In genomic region chr19:9834302-9834725, GRCh38 we compare ENCODE assay signal across 8 cellular contexts. TPM values are rescaled to one million over a fixed set of nuclear protein-coding genes. Genes with fewer than 3 reads are reported as not detected.
DNase-seq lines count a peak whose midpoint lies in the region; ATAC-seq, FAIRE-seq and TF ChIP-seq lines count a peak whose summit lies in the region.

No MANE protein-coding gene starts in this region.

- H3K36me3 ChIP-seq in keratinocyte (ENCODE audit: control insufficient read depth in 2 of 2, extremely low read depth in 1 of 2, insufficient read depth in 2 of 2, low read length in 2 of 2) (peaks cover 11 to 20% of the 10 kb centered on the region in 2 experiments), subcutaneous abdominal adipose tissue (ENCODE audit: control insufficient read depth in 5 of 5, insufficient read depth in 5 of 5, low read length in 5 of 5) (peaks cover 0 to 28% (median 19%) of the 10 kb centered on the region in 5 donors)

- H4K20me1 ChIP-seq in keratinocyte (ENCODE audit: control insufficient read depth, extremely low read depth, insufficient read depth, low read length): no peaks in the 10 kb centered on the region

- H3K27me3 Mint-ChIP-seq in activated CD4-positive, alpha-beta T cell treated with anti-CD3 and anti-CD28 coated beads, Interleukin-2, amount 10 ng/mL, durations not matched to agents 7 days and 5 days: no peaks in the 10 kb centered on the region
- no peaks in the 10 kb centered on the region for H3K27me3 Mint-ChIP-seq in activated T-helper 2 cell treated with anti-CD3 and anti-CD28 coated beads, Interferon-gamma antibody, Interleukin-2, Interleukin-4, amounts not matched to agents 10 μg/mL and 5 μg/mL and 100 μg/mL, durations not matched to agents 14 hours and 24 hours and 36 hours (ENCODE audit: low read depth)

- POLR2A ChIA-PET in activated CD4-positive, alpha-beta T cell treated with anti-CD3 and anti-CD28 coated beads, Interleukin-2, amount 10 ng/mL, durations not matched to agents 7 days and 5 days (lab: Charles Lee): no interaction called here

- H3K27me3 ChIP-seq in keratinocyte (ENCODE audit: control insufficient read depth, extremely low read depth, insufficient read depth, low read length): no peaks in the 10 kb centered on the region
- no peaks in the 10 kb centered on the region for H3K27me3 ChIP-seq in subcutaneous abdominal adipose tissue (ENCODE audit: control insufficient read depth in 5 of 5, insufficient read depth in 4 of 5, low read length in 5 of 5)

- no peak overlapping the region for H3K4me2 ChIP-seq in keratinocyte (ENCODE audit: control insufficient read depth, extremely low read depth, insufficient read depth, low read depth, low read length)

- CTCF ChIA-PET in activated CD4-positive, alpha-beta T cell treated with anti-CD3 and anti-CD28 coated beads, Interleukin-2, amount 10 ng/mL, durations not matched to agents 7 days and 5 days (lab: Charles Lee): interaction anchor here (1.6 kb wide), 1 partner anchor 11 kb away, joined by 5 read pairs; no protein-coding TSS in a partner anchor

- H2AFZ ChIP-seq in keratinocyte (ENCODE audit: control insufficient read depth, low read length): no peak overlapping the region

- peaks cover 8% of the 10 kb centered on the region for H3K4me1 ChIP-seq in keratinocyte (ENCODE audit: control insufficient read depth, extremely low read depth, insufficient read depth, low read length)
- peaks cover 3 to 23% (median 17%) of the 10 kb centered on the region in 5 donors for H3K4me1 ChIP-seq in subcutaneous abdominal adipose tissue (ENCODE audit: control insufficient read depth in 5 of 5, insufficient read depth in 5 of 5, low read length in 5 of 5)

- no peaks in the 10 kb centered on the region for H3K9me1 ChIP-seq in keratinocyte (ENCODE audit: control insufficient read depth, extremely low read depth, insufficient read depth, low read length)

- H3K27ac Mint-ChIP-seq in activated CD4-positive, alpha-beta T cell treated with anti-CD3 and anti-CD28 coated beads, Interleukin-2, amount 10 ng/mL, durations not matched to agents 7 days and 5 days: peak overlapping the region; percentile 92
- peak overlapping the region; percentile 74 for H3K27ac Mint-ChIP-seq in activated T-helper 2 cell treated with anti-CD3 and anti-CD28 coated beads, Interferon-gamma antibody, Interleukin-2, Interleukin-4, amounts not matched to agents 10 μg/mL and 5 μg/mL and 100 μg/mL, durations not matched to agents 14 hours and 24 hours and 36 hours

- peak overlapping the region; percentile 93 for H3K4me3 Mint-ChIP-seq in activated CD4-positive, alpha-beta T cell treated with anti-CD3 and anti-CD28 coated beads, Interleukin-2, amount 10 ng/mL, durations not matched to agents 7 days and 5 days
- peak overlapping the region; percentile 90 for H3K4me3 Mint-ChIP-seq in activated T-helper 2 cell treated with anti-CD3 and anti-CD28 coated beads, Interferon-gamma antibody, Interleukin-2, Interleukin-4, amounts not matched to agents 10 μg/mL and 5 μg/mL and 100 μg/mL, durations not matched to agents 14 hours and 24 hours and 36 hours (ENCODE audit: low read depth)

- peaks cover 31% of the 10 kb centered on the region for H3K4me1 Mint-ChIP-seq in activated CD4-positive, alpha-beta T cell treated with anti-CD3 and anti-CD28 coated beads, Interleukin-2, amount 10 ng/mL, durations not matched to agents 7 days and 5 days
- peaks cover 14% of the 10 kb centered on the region for H3K4me1 Mint-ChIP-seq in activated T-helper 2 cell treated with anti-CD3 and anti-CD28 coated beads, Interferon-gamma antibody, Interleukin-2, Interleukin-4, amounts not matched to agents 10 μg/mL and 5 μg/mL and 100 μg/mL, durations not matched to agents 14 hours and 24 hours and 36 hours (ENCODE audit: low read depth)

- DNase-seq in activated CD4-positive, alpha-beta T cell treated with anti-CD3 and anti-CD28 coated beads, Interleukin-2, amount 10 ng/mL, durations not matched to agents 7 days and 5 days: no peak
- no peak for DNase-seq in activated CD4-positive, alpha-beta T cell treated with anti-CD3 and anti-CD28 coated beads for 48 hours
- DNase-seq in activated T-helper 2 cell treated with anti-CD3 and anti-CD28 coated beads, Interferon-gamma antibody, Interleukin-2, Interleukin-4, amounts not matched to agents 10 μg/mL and 5 μg/mL and 100 μg/mL, durations not matched to agents 14 hours and 24 hours and 36 hours (ENCODE audit: low spot score): no peak
- no peak for DNase-seq in keratinocyte (ENCODE audit: low read depth, low spot score)
- no peak for DNase-seq in frontal cortex (ENCODE audit: low spot score in 2 of 2)
- DNase-seq in NCI-H2171 treated with DMSO at 0.1 percent for 48 hours (lab: John Stamatoyannopoulos, UW): no peak

- intact Hi-C loops in activated T-helper 2 cell treated with anti-CD3 and anti-CD28 coated beads, Interferon-gamma antibody, Interleukin-2, Interleukin-4, amounts not matched to agents 10 μg/mL and 5 μg/mL and 100 μg/mL, durations not matched to agents 14 hours and 24 hours and 36 hours (cut with micrococcal nuclease): no loop called here

- H3K9ac ChIP-seq in keratinocyte (ENCODE audit: control insufficient read depth, extremely low read depth, insufficient read depth, low read length) (no peak overlapping the region), subcutaneous abdominal adipose tissue (ENCODE audit: low read length in 5 of 5) (peak overlapping the region in 1 of 5 donors; percentile 68)

- dilution Hi-C loops in keratinocyte (cut with MboI; ENCODE audit: extremely low pct_ligation_motif_present, low sequenced_read_pairs): no loop called here

- no peak for TF ChIP-seq CTCF in keratinocyte (optimal IDR thresholded peaks at IDR 0.05 in 1 of 3, IDR thresholded peaks at IDR 0.05 in 1 of 3, conservative IDR thresholded peaks at IDR 0.05 in 1 of 3; ENCODE audit: extremely low read depth in 1 of 3, insufficient read depth in 2 of 3, low read length in 3 of 3)

- H3K9me3 Mint-ChIP-seq in activated CD4-positive, alpha-beta T cell treated with anti-CD3 and anti-CD28 coated beads, Interleukin-2, amount 10 ng/mL, durations not matched to agents 7 days and 5 days: no peaks in the 10 kb centered on the region
- H3K9me3 Mint-ChIP-seq in activated T-helper 2 cell treated with anti-CD3 and anti-CD28 coated beads, Interferon-gamma antibody, Interleukin-2, Interleukin-4, amounts not matched to agents 10 μg/mL and 5 μg/mL and 100 μg/mL, durations not matched to agents 14 hours and 24 hours and 36 hours: no peaks in the 10 kb centered on the region

- H3K27ac ChIP-seq in keratinocyte (ENCODE audit: control insufficient read depth, insufficient read depth, low read length) (no peak overlapping the region), subcutaneous abdominal adipose tissue (ENCODE audit: low read depth, low read length) (no peak overlapping the region)

- H3K36me3 Mint-ChIP-seq in activated CD4-positive, alpha-beta T cell treated with anti-CD3 and anti-CD28 coated beads, Interleukin-2, amount 10 ng/mL, durations not matched to agents 7 days and 5 days (ENCODE audit: low read depth): peaks cover 18% of the 10 kb centered on the region
- peaks cover 26% of the 10 kb centered on the region for H3K36me3 Mint-ChIP-seq in activated T-helper 2 cell treated with anti-CD3 and anti-CD28 coated beads, Interferon-gamma antibody, Interleukin-2, Interleukin-4, amounts not matched to agents 10 μg/mL and 5 μg/mL and 100 μg/mL, durations not matched to agents 14 hours and 24 hours and 36 hours (ENCODE audit: low read depth)

- no peak for FAIRE-seq in keratinocyte (lab: Jason Lieb, UNC)
- no peak for FAIRE-seq in frontal cortex (lab: Jason Lieb, UNC)

- H3K79me2 ChIP-seq in keratinocyte (ENCODE audit: control insufficient read depth, insufficient read depth, low read length): peaks cover 29% of the 10 kb centered on the region

- peak overlapping the region in 2 of 3 experiments; percentile 89 to 94 for H3K4me3 ChIP-seq in keratinocyte (ENCODE audit: control insufficient read depth in 2 of 3, extremely low read depth in 1 of 3, insufficient read depth in 2 of 3, low read depth in 1 of 3, low read length in 3 of 3)
- peak overlapping the region; percentile 44 to 90 (median 87) for H3K4me3 ChIP-seq in subcutaneous abdominal adipose tissue (ENCODE audit: low read depth in 1 of 5, low read length in 5 of 5)

- no peak for ATAC-seq in GM19351 (IDR thresholded peaks at IDR 0.05; ENCODE audit: unreplicated experiment)

- H3K9me3 ChIP-seq in keratinocyte (ENCODE audit: control insufficient read depth, low read depth, low read length) (no peaks in the 10 kb centered on the region), subcutaneous abdominal adipose tissue (ENCODE audit: control insufficient read depth in 5 of 5, low read length in 5 of 5) (no peaks in the 10 kb centered on the region)

RNA-seq across cellular contexts. Expression of gene PIN1, which starts 0.8 kb away (rescaled TPM):
- 10 to 100 TPM; 87.1 to 92.5 TPM for total RNA-seq in activated CD4-positive, alpha-beta T cell treated with anti-CD3 and anti-CD28 coated beads, Interleukin-2, amount 10 ng/mL, durations not matched to agents 7 days and 5 days
- 84.3 and 87.3 TPM in 2 replicates for total RNA-seq in activated T-helper 2 cell treated with anti-CD3 and anti-CD28 coated beads, Interferon-gamma antibody, Interleukin-2, Interleukin-4, amounts not matched to agents 10 μg/mL and 5 μg/mL and 100 μg/mL, durations not matched to agents 14 hours and 24 hours and 36 hours
- 39.8 to 53.3 TPM (median 45.2 TPM) in 3 replicates for polyA plus RNA-seq in keratinocyte
- polyA plus RNA-seq in keratinocyte (2011; ENCODE audit: low read depth): 25.7 TPM
- 18.5 and 58.6 TPM in 2 replicates for polyA plus RNA-seq in keratinocyte (2011; cell fraction: cytosol; rRNA removed)
- polyA plus RNA-seq in keratinocyte (2011; cell fraction: nucleus; rRNA removed): 23.8 and 29.8 TPM in 2 replicates
- polyA plus RNA-seq in keratinocyte (2012; ENCODE audit: low replicate concordance): 30.2 and 65.5 TPM in 2 replicates
- 7.7 to 15.4 TPM (median 12.5 TPM) in 3 replicates for polyA minus RNA-seq in keratinocyte
- 44.5 TPM for polyA minus RNA-seq in keratinocyte (2011; cell fraction: cytosol; rRNA and poly(A)+ RNA removed)
- 10.5 and 12.2 TPM in 2 replicates for polyA minus RNA-seq in keratinocyte (2011; cell fraction: nucleus; rRNA and poly(A)+ RNA removed)
- total RNA-seq in frontal cortex: 67.3 TPM

RNA-seq across cellular contexts. Expression of gene UBL5, which starts 6.6 kb away (rescaled TPM):
- total RNA-seq in activated CD4-positive, alpha-beta T cell treated with anti-CD3 and anti-CD28 coated beads, Interleukin-2, amount 10 ng/mL, durations not matched to agents 7 days and 5 days: 100 to 1,000 TPM; 313 to 349 TPM
- 331 and 335 TPM in 2 replicates for total RNA-seq in activated T-helper 2 cell treated with anti-CD3 and anti-CD28 coated beads, Interferon-gamma antibody, Interleukin-2, Interleukin-4, amounts not matched to agents 10 μg/mL and 5 μg/mL and 100 μg/mL, durations not matched to agents 14 hours and 24 hours and 36 hours
- polyA plus RNA-seq in keratinocyte: 995 to 1,153 TPM (median 1,097 TPM) in 3 replicates
- 149 TPM for polyA plus RNA-seq in keratinocyte (2011; ENCODE audit: low read depth)
- polyA plus RNA-seq in keratinocyte (2011; cell fraction: cytosol; rRNA removed): 957 and 1,326 TPM in 2 replicates
- 394 and 589 TPM in 2 replicates for polyA plus RNA-seq in keratinocyte (2011; cell fraction: nucleus; rRNA removed)
- 696 and 1,022 TPM in 2 replicates for polyA plus RNA-seq in keratinocyte (2012; ENCODE audit: low replicate concordance)
- 77.0 to 258 TPM (median 227 TPM) in 3 replicates for polyA minus RNA-seq in keratinocyte
- polyA minus RNA-seq in keratinocyte (2011; cell fraction: cytosol; rRNA and poly(A)+ RNA removed): 195 TPM
- polyA minus RNA-seq in keratinocyte (2011; cell fraction: nucleus; rRNA and poly(A)+ RNA removed): 30.7 and 54.1 TPM in 2 replicates
- 97.4 TPM for total RNA-seq in frontal cortex

RNA-seq across cellular contexts. Expression of gene FBXL12, which starts 15.4 kb away (rescaled TPM):
- total RNA-seq in activated CD4-positive, alpha-beta T cell treated with anti-CD3 and anti-CD28 coated beads, Interleukin-2, amount 10 ng/mL, durations not matched to agents 7 days and 5 days: 10 to 100 TPM; 20.9 to 25.6 TPM
- 23.4 and 23.7 TPM in 2 replicates for total RNA-seq in activated T-helper 2 cell treated with anti-CD3 and anti-CD28 coated beads, Interferon-gamma antibody, Interleukin-2, Interleukin-4, amounts not matched to agents 10 μg/mL and 5 μg/mL and 100 μg/mL, durations not matched to agents 14 hours and 24 hours and 36 hours
- polyA plus RNA-seq in keratinocyte: 12.6 to 18.2 TPM (median 17.2 TPM) in 3 replicates
- 5.2 TPM for polyA plus RNA-seq in keratinocyte (2011; ENCODE audit: low read depth)
- polyA plus RNA-seq in keratinocyte (2011; cell fraction: cytosol; rRNA removed): 12.8 and 17.6 TPM in 2 replicates
- polyA plus RNA-seq in keratinocyte (2011; cell fraction: nucleus; rRNA removed): 36.9 and 44.1 TPM in 2 replicates
- 14.4 and 17.1 TPM in 2 replicates for polyA plus RNA-seq in keratinocyte (2012; ENCODE audit: low replicate concordance)
- polyA minus RNA-seq in keratinocyte: 6.7 to 13.2 TPM (median 9.0 TPM) in 3 replicates
- 19.4 TPM for polyA minus RNA-seq in keratinocyte (2011; cell fraction: cytosol; rRNA and poly(A)+ RNA removed)
- polyA minus RNA-seq in keratinocyte (2011; cell fraction: nucleus; rRNA and poly(A)+ RNA removed): 13.7 and 16.4 TPM in 2 replicates
- total RNA-seq in frontal cortex: 6.5 TPM
